ENCODE assay signal across 17 cellular contexts in genomic region chr10:93065675-93066543, GRCh38. TPM values are rescaled to one million over a fixed set of nuclear protein-coding genes. Genes with fewer than 3 reads are reported as not detected.
DNase-seq lines count a peak whose midpoint lies in the region; ATAC-seq, FAIRE-seq and TF ChIP-seq lines count a peak whose summit lies in the region.
"Had no signal": no experiment of that assay in that cellular context is flagged by ENCODE, and none has a peak within 500 bp of the region (broad histone marks: within the 10 kb centered on the region; RNA-seq: fewer than 3 reads in every experiment).

No MANE protein-coding gene starts in this region.

- H2BK120ac ChIP-seq in H1 (replicated peaks; ENCODE audit: low read depth, low read length) (no peak overlapping the region), neuronal stem cell (ENCODE audit: low read depth, low read length) (no peak overlapping the region)

- peak in 2 of 3 experiments; percentile 25 to 51; a peak in 3 of 4 replicates for TF ChIP-seq CTCF in H1 (IDR thresholded peaks at IDR 0.05; ENCODE audit: control extremely low read depth in 1 of 3, insufficient read depth in 1 of 3, low read depth in 1 of 3, low read length in 3 of 3)

- no peak overlapping the region for H4K5ac ChIP-seq in H1 (ENCODE audit: insufficient read length, low read depth, low read length)

- no peak overlapping the region for H3K9ac ChIP-seq in H1 (replicated peaks in 1 of 4; ENCODE audit: extremely low read depth in 1 of 4, low read depth in 3 of 4, low read length in 3 of 4)
- no peak overlapping the region for H3K9ac ChIP-seq in neuronal stem cell (ENCODE audit: low read depth, low read length, poor library complexity)

- H3K4me1 ChIP-seq in H1 (replicated peaks in 1 of 4; ENCODE audit: control insufficient read depth in 3 of 4, insufficient read depth in 4 of 4, low read length in 3 of 4): peaks cover 0 to 34% (median 31%) of the 10 kb centered on the region in 4 experiments; a peak in 6 of 7 replicates
- peaks cover under 1 to 7% of the 10 kb centered on the region in 2 donors for H3K4me1 ChIP-seq in neuronal stem cell (ENCODE audit: control insufficient read depth in 2 of 2, insufficient read depth in 1 of 2, low read depth in 1 of 2, low read length in 2 of 2)

- peak overlapping the region; percentile 26 for H3K4me3 ChIP-seq in H7 (ENCODE audit: insufficient read depth, low read depth, low read length)
- peak overlapping the region; percentile 6 to 54 (median 30) for H3K4me3 ChIP-seq in H1 (ENCODE audit: extremely low read depth in 1 of 4, insufficient read depth in 2 of 4, low read depth in 3 of 4, low read length in 4 of 4)
- peak overlapping the region in 1 of 2 donors; percentile 64 for H3K4me3 ChIP-seq in neuronal stem cell (ENCODE audit: low read length in 2 of 2)
- H3K4me3 ChIP-seq: HAP-1, testis had no signal

- H2AFZ ChIP-seq in H1 (ENCODE audit: low read length): no peak overlapping the region
- no peak overlapping the region for H2AFZ ChIP-seq in neuronal stem cell (ENCODE audit: low read length)

- no peak overlapping the region for H3K23ac ChIP-seq in H1 (ENCODE audit: insufficient read length)
- no peak overlapping the region for H3K23ac ChIP-seq in neuronal stem cell (ENCODE audit: low read depth, low read length, poor library complexity)

- H3K27me3 ChIP-seq in H7 (ENCODE audit: control insufficient read depth, insufficient read depth, low read length): peaks cover 100% of the 10 kb centered on the region
- H3K27me3 ChIP-seq in H1 (replicated peaks in 1 of 4; ENCODE audit: control insufficient read depth in 3 of 4, extremely low read depth in 1 of 4, insufficient read depth in 3 of 4, low read length in 3 of 4): peaks cover 100% of the 10 kb centered on the region in 4 experiments
- H3K27me3 ChIP-seq in neuronal stem cell (ENCODE audit: control insufficient read depth in 3 of 3, insufficient read depth in 3 of 3, low read depth in 1 of 3, low read length in 3 of 3): peaks cover 31 to 100% (median 82%) of the 10 kb centered on the region in 3 experiments
- H3K27me3 ChIP-seq: testis had no signal

- H3K9me3 ChIP-seq in H1 (ENCODE audit: insufficient read depth in 2 of 2, low read depth in 1 of 2, low read length in 1 of 2): no peaks in the 10 kb centered on the region; a peak in 1 of 4 replicates
- H3K9me3 ChIP-seq in neuronal stem cell (replicated peaks in 1 of 2; ENCODE audit: control insufficient read depth in 2 of 2, insufficient read depth in 1 of 2, low read depth in 1 of 2, low read length in 2 of 2): peaks cover 7 to 9% of the 10 kb centered on the region in 2 donors
- H3K9me3 ChIP-seq: HAP-1, sigmoid colon, testis had no signal

- H2AK5ac ChIP-seq in H1 (ENCODE audit: low read depth, low read length): no peak overlapping the region
- H2AK5ac ChIP-seq in neuronal stem cell (ENCODE audit: low read depth, low read length): no peak overlapping the region

- peak; percentile 23 to 31; a peak in 3 of 4 replicates for TF ChIP-seq RAD21 in H1 (IDR thresholded peaks at IDR 0.05 in 1 of 2, conservative IDR thresholded peaks at IDR 0.05 in 1 of 2; ENCODE audit: low read depth in 2 of 2, low read length in 2 of 2)

- CTCF ChIA-PET in H1 (lab: Charles Lee; ENCODE audit: partially characterized antibody): interaction anchor here (0.7 to 14.8 kb wide), 18 partner anchors 8 to 311 kb away, joined by 3 to 147 read pairs (median 4); partner anchors contain the start of gene CYP26A1

- no peaks in the 10 kb centered on the region for H3K36me3 ChIP-seq in H7 (replicated peaks; ENCODE audit: control insufficient read depth, insufficient read depth, low read length)
- peaks cover 0 to 20% (median 1%) of the 10 kb centered on the region in 4 experiments; a peak in 1 of 8 replicates for H3K36me3 ChIP-seq in H1 (ENCODE audit: control insufficient read depth in 2 of 4, insufficient read depth in 4 of 4, low read length in 3 of 4)
- peaks cover 0 to 10% of the 10 kb centered on the region in 2 donors for H3K36me3 ChIP-seq in neuronal stem cell (replicated peaks in 1 of 2; ENCODE audit: control insufficient read depth in 2 of 2, insufficient read depth in 2 of 2, low read length in 2 of 2)
- H3K36me3 ChIP-seq: HAP-1, sigmoid colon had no signal

- no peak overlapping the region for H2BK20ac ChIP-seq in H1 (ENCODE audit: low read length)

- H3K79me1 ChIP-seq in H1 (ENCODE audit: low read depth, low read length): no peaks in the 10 kb centered on the region
- H3K79me1 ChIP-seq in neuronal stem cell (ENCODE audit: low read depth, low read length): no peaks in the 10 kb centered on the region

- H4K20me1 ChIP-seq in H1 (replicated peaks in 1 of 2; ENCODE audit: control insufficient read depth in 1 of 2, insufficient read depth in 2 of 2, low read length in 2 of 2): peaks cover 9 to 39% of the 10 kb centered on the region in 2 experiments

- peaks cover 12% of the 10 kb centered on the region; the same call in 1 of the 2 replicates for H3K23me2 ChIP-seq in H1 (ENCODE audit: low read depth, low read length)

- H2BK12ac ChIP-seq in H1 (ENCODE audit: low read depth, low read length): 0 out of 2 replicates have a peak overlapping the region, but pooled peaks have one; percentile 17
- no peak overlapping the region for H2BK12ac ChIP-seq in neuronal stem cell (ENCODE audit: low read length)

- peak; percentile 33 for DNase-seq in EH (ENCODE audit: low read depth)
- peak; percentile 89 for DNase-seq in H7
- no peak for DNase-seq in H1 (ENCODE audit: low read depth in 1 of 2, low spot score in 2 of 2)
- DNase-seq in neuronal stem cell (ENCODE audit: low spot score): no peak
- no peak for DNase-seq in NCI-H1436 treated with DMSO at 0.1 percent for 48 hours (lab: John Stamatoyannopoulos, UW)
- DNase-seq: activated CD4-positive, alpha-beta T cell treated with anti-CD3 and anti-CD28 coated beads, Interleukin-2, amount 10 ng/mL, durations not matched to agents 7 days and 5 days; NCI-H187; sigmoid colon; T-helper 17 cell; testis had no signal

- POLR2A ChIA-PET in H1 (lab: Charles Lee; ENCODE audit: partially characterized antibody): interaction anchor here (5.7 kb wide), 1 partner anchor 9 kb away, joined by 26 read pairs; the partner anchor contains the start of gene CYP26A1

- no peaks in the 10 kb centered on the region for H3K79me2 ChIP-seq in H1 (ENCODE audit: control insufficient read depth in 1 of 2, insufficient read depth in 2 of 2, low read length in 2 of 2)

- no peak for FAIRE-seq in H1 (lab: Jason Lieb, UNC)
- FAIRE-seq: endothelial cell of umbilical vein had no signal

- 5% methylated on average over 59 of the region's 81 CpGs; no CpG with 5 or more reads in 1 of the 2 experiments for WGBS in H1 (ENCODE audit: extremely low coverage in 1 of 2, insufficient coverage in 1 of 2, insufficient read length in 1 of 2, insufficient replicate concordance in 2 of 2, low coverage in 1 of 2, low lambda C conversion rate in 2 of 2, missing lambda C conversion rate in 1 of 2), 2 experiments
- WGBS in neuronal stem cell (ENCODE audit: extremely low coverage in 2 of 2, insufficient read length in 2 of 2, insufficient replicate concordance in 1 of 2), 2 donors: no CpG with 5 or more reads among the region's 81 CpGs

- H3K27ac ChIP-seq in H1 (ENCODE audit: low read depth, low read length): no peak overlapping the region
- H3K27ac ChIP-seq in neuronal stem cell (replicated peaks; ENCODE audit: low read length): no peak overlapping the region
- H3K27ac ChIP-seq: sigmoid colon, testis had no signal

- H2BK15ac ChIP-seq in H1 (ENCODE audit: low read length) (no peak overlapping the region), neuronal stem cell (ENCODE audit: low read length) (no peak overlapping the region)

- H3K18ac ChIP-seq in H1 (ENCODE audit: extremely low read depth, low read length) (peak overlapping the region; percentile 13; the same call in 1 of the 2 replicates), neuronal stem cell (ENCODE audit: low read length) (peak overlapping the region; percentile 32)

- H4K8ac ChIP-seq in H1 (ENCODE audit: extremely low read depth, insufficient read depth, low read length): no peak overlapping the region
- H4K8ac ChIP-seq in neuronal stem cell (ENCODE audit: low read depth, low read length): peak overlapping the region; percentile 54

- H3K4ac ChIP-seq in H1 (replicated peaks; ENCODE audit: insufficient read length, low read depth, low read length): no peak overlapping the region
- H3K4ac ChIP-seq in neuronal stem cell (ENCODE audit: low read length): no peak overlapping the region

- ATAC-seq in GM21528 (IDR thresholded peaks at IDR 0.05; ENCODE audit: low FRiP score, unreplicated experiment) (no peak), GM19324 (IDR thresholded peaks at IDR 0.05; ENCODE audit: low FRiP score, unreplicated experiment) (no peak)
- ATAC-seq: T-helper 17 cell had no signal

- H3K56ac ChIP-seq in H1 (replicated peaks; ENCODE audit: insufficient read length, low read depth, low read length): no peak overlapping the region

- no peak for TF ChIP-seq POLR2A in H1 (IDR thresholded peaks at IDR 0.05; ENCODE audit: control extremely low read depth in 1 of 2, low read depth in 2 of 2, low read length in 2 of 2)

- no peak overlapping the region for H4K91ac ChIP-seq in H1 (replicated peaks; ENCODE audit: insufficient read length, low read length)
- H4K91ac ChIP-seq in neuronal stem cell (ENCODE audit: low read depth, low read length, poor library complexity): no peak overlapping the region

- H3K4me2 ChIP-seq in H1 (ENCODE audit: insufficient read depth in 1 of 2, low read depth in 2 of 2, low read length in 2 of 2) (peak overlapping the region; percentile 73 to 74), neuronal stem cell (ENCODE audit: insufficient read depth, low read length, poor library complexity, severe bottlenecking) (peak overlapping the region; percentile 32)

- H3K14ac ChIP-seq in H1 (ENCODE audit: insufficient read length) (no peak overlapping the region), neuronal stem cell (ENCODE audit: low read length) (no peak overlapping the region)

- no peak for TF ChIP-seq EP300 in H1 (IDR thresholded peaks at IDR 0.05; ENCODE audit: borderline replicate concordance in 1 of 2, low read depth in 2 of 2, low read length in 2 of 2)

- H2BK5ac ChIP-seq in H1 (ENCODE audit: low read depth, low read length): no peak overlapping the region
- H2BK5ac ChIP-seq in neuronal stem cell (ENCODE audit: low read length): no peak overlapping the region

RNA-seq across cellular contexts. Expression of gene CYP26C1, which starts 5.3 kb away (rescaled TPM):
- 0.26 and 0.28 TPM in 2 replicates for total RNA-seq in H7 (2014; rRNA removed; shearing (Covaris generic))
- total RNA-seq in H1 (2021; fragmentation: NEBNext Ultra II Directional; extraction: Animal tissue kit (Norgen Biotek cat#: 25700)): 0.21 and 0.28 TPM in 2 replicates
- polyA plus RNA-seq in H1 (2011; rRNA removed): 0.12 and 0.93 TPM in 2 replicates
- polyA plus RNA-seq in H1 (2011; cell fraction: cytosol; rRNA removed): 0.79 TPM
- 3.0 TPM for polyA plus RNA-seq in H1 (2011; cell fraction: nucleus; rRNA removed)
- 0.12 to 0.21 TPM (median 0.20 TPM) in 3 of 4 replicates, not detected in the other for polyA plus RNA-seq in H1 (2012, experiment 1 of 2)
- not detected for polyA plus RNA-seq in H1 (2012, experiment 2 of 2)
- polyA plus RNA-seq in H1 (2013, experiment 1 of 2): 0.04 TPM
- polyA plus RNA-seq in H1 (2013, experiment 2 of 2): 0.06 TPM
- 0.07 and 0.22 TPM in 2 replicates for polyA minus RNA-seq in H1 (2011; rRNA and poly(A)+ RNA removed)
- 1.1 TPM for polyA minus RNA-seq in H1 (2011; cell fraction: cytosol; rRNA and poly(A)+ RNA removed)
- polyA minus RNA-seq in H1 (2011; cell fraction: nucleus; rRNA and poly(A)+ RNA removed): 2.2 TPM
- not detected for polyA plus RNA-seq in neuronal stem cell (2013, experiment 1 of 2)
- not detected for polyA plus RNA-seq in neuronal stem cell (2013, experiment 2 of 2)
- total RNA-seq: activated T-helper 2 cell treated with anti-CD3 and anti-CD28 coated beads, Interferon-gamma antibody, Interleukin-2, Interleukin-4, amounts not matched to agents 10 μg/mL and 5 μg/mL and 100 μg/mL, durations not matched to agents 14 hours and 24 hours and 36 hours; mononuclear cell had no signal
- polyA plus RNA-seq: IgD-negative memory B cell had no signal

RNA-seq across cellular contexts. Expression of gene CYP26A1, which starts 7.8 kb away (rescaled TPM):
- total RNA-seq in H7 (2014; rRNA removed; shearing (Covaris generic)): 44.4 and 190 TPM in 2 replicates
- total RNA-seq in H1 (2021; fragmentation: NEBNext Ultra II Directional; extraction: Animal tissue kit (Norgen Biotek cat#: 25700)): 5.0 and 6.2 TPM in 2 replicates
- polyA plus RNA-seq in H1 (2011; rRNA removed): 9.1 and 23.2 TPM in 2 replicates
- polyA plus RNA-seq in H1 (2011; cell fraction: cytosol; rRNA removed): 20.6 TPM
- 31.1 TPM for polyA plus RNA-seq in H1 (2011; cell fraction: nucleus; rRNA removed)
- polyA plus RNA-seq in H1 (2012, experiment 1 of 2): 6.0 to 7.8 TPM (median 6.8 TPM) in 4 replicates
- 4.2 TPM for polyA plus RNA-seq in H1 (2012, experiment 2 of 2)
- polyA plus RNA-seq in H1 (2013, experiment 1 of 2): 2.4 TPM
- polyA plus RNA-seq in H1 (2013, experiment 2 of 2): 2.5 TPM
- polyA minus RNA-seq in H1 (2011; rRNA and poly(A)+ RNA removed): 3.7 and 4.8 TPM in 2 replicates
- 5.5 TPM for polyA minus RNA-seq in H1 (2011; cell fraction: cytosol; rRNA and poly(A)+ RNA removed)
- polyA minus RNA-seq in H1 (2011; cell fraction: nucleus; rRNA and poly(A)+ RNA removed): 6.6 TPM
- 0.03 TPM for polyA plus RNA-seq in neuronal stem cell (2013, experiment 1 of 2)
- 0.03 TPM for polyA plus RNA-seq in neuronal stem cell (2013, experiment 2 of 2)
- total RNA-seq: activated CD4-positive, alpha-beta T cell treated with anti-CD3 and anti-CD28 coated beads, Interleukin-2, amount 10 ng/mL, durations not matched to agents 7 days and 5 days; activated T-helper 2 cell treated with anti-CD3 and anti-CD28 coated beads, Interferon-gamma antibody, Interleukin-2, Interleukin-4, amounts not matched to agents 10 μg/mL and 5 μg/mL and 100 μg/mL, durations not matched to agents 14 hours and 24 hours and 36 hours; mononuclear cell; sigmoid colon; T-helper 17 cell; testis had no signal
- polyA plus RNA-seq: IgD-negative memory B cell, sigmoid colon had no signal

Comparison
In these comparisons a context has a peak if more than half of its experiments do, and no peak if none do; other contexts are left out.
1. DNase-seq: peak in EH (single experiment) and H7 (single experiment); none in H1 (0 of 2), neuronal stem cell (single experiment) and NCI-H1436 treated with DMSO at 0.1 percent for 48 hours (single experiment).